In genomic region chr12:95258803-95259202, GRCh38 we compare ENCODE assay signal across 27 cellular contexts. TPM values are rescaled to one million over a fixed set of nuclear protein-coding genes. Genes with fewer than 3 reads are reported as not detected.
DNase-seq lines count a peak whose midpoint lies in the region; ATAC-seq, FAIRE-seq and TF ChIP-seq lines count a peak whose summit lies in the region.
"Had no signal": no experiment of that assay in that cellular context is flagged by ENCODE, and none has a peak within 500 bp of the region (broad histone marks: within the 10 kb centered on the region; RNA-seq: fewer than 3 reads in every experiment).

No MANE protein-coding gene starts in this region.

- H3K9ac ChIP-seq in HepG2 (ENCODE audit: insufficient read depth, low read depth, low read length): no peak overlapping the region
- H3K9ac ChIP-seq: BLaER1, GM23248 had no signal

- H3K4me1 ChIP-seq in HepG2 (ENCODE audit: insufficient read depth, low read length): no peaks in the 10 kb centered on the region
- peaks cover 0 to 3% (median 0%) of the 10 kb centered on the region in 4 donors for H3K4me1 ChIP-seq in right lobe of liver
- peaks cover 18% of the 10 kb centered on the region for H3K4me1 ChIP-seq in foreskin keratinocyte
- H3K4me1 ChIP-seq: BLaER1 had no signal

- H3K9me3 ChIP-seq in HepG2 (ENCODE audit: low read length) (no peaks in the 10 kb centered on the region), right lobe of liver (no peaks in the 10 kb centered on the region)
- H3K9me3 ChIP-seq: BLaER1, HAP-1 had no signal

- no peak overlapping the region for H2AFZ ChIP-seq in HepG2 (ENCODE audit: low read length)
- H2AFZ ChIP-seq: GM23248 had no signal

- H3K36me3 ChIP-seq in HepG2 (replicated peaks in 1 of 2; ENCODE audit: control insufficient read depth in 1 of 2, insufficient read depth in 2 of 2, low read length in 2 of 2) (peaks cover 12 to 45% of the 10 kb centered on the region in 2 experiments; a peak in 4 of 5 replicates), right lobe of liver (peaks cover 0 to 57% (median 3%) of the 10 kb centered on the region in 4 donors)

- TF ChIP-seq EP300 in HepG2 (IDR thresholded peaks at IDR 0.05; ENCODE audit: low read depth in 2 of 2, low read length in 2 of 2) (no peak), HepG2 (CRISPR knock-in tag; IDR thresholded peaks at IDR 0.05; ENCODE audit: borderline replicate concordance) (no peak)

- in situ Hi-C loops in HepG2 (cut with HindIII; ENCODE audit: extremely low pct_ligation_motif_present, low pct_unique_long_range_greater_than_20kb): no loop called here
- in situ Hi-C loops in GM13977 (cut with MboI; ENCODE audit: low pct_unique_long_range_greater_than_20kb, low sequenced_read_pairs, unreplicated experiment): no loop called here

- no TSS peak for BruUV-seq in HepG2 (replicated peaks; lab: Mats Ljungman, UMichigan)

- intact Hi-C loops in HepG2 (cut with micrococcal nuclease; ENCODE audit: unreplicated experiment): no loop called here
- intact Hi-C loops in right lobe of liver (cut with DNase I): no loop called here

- H3K4me2 ChIP-seq in HepG2 (ENCODE audit: low read depth, low read length): no peak overlapping the region
- H3K4me2 ChIP-seq: BLaER1 had no signal

- no peaks in the 10 kb centered on the region for H4K20me1 ChIP-seq in HepG2 (ENCODE audit: insufficient read depth, low read length)

- FAIRE-seq in HepG2 (lab: Jason Lieb, UNC) (no peak), GM19239 (lab: Jason Lieb, UNC) (no peak)
- FAIRE-seq: D721Med, G401.6, GM12891 had no signal

- CTCF ChIA-PET in HepG2 (lab: Yijun Ruan, JAX; ENCODE audit: low intra/inter-chr PET ratio, low total read pairs): no interaction called here

- no peak overlapping the region for H3K4me3 Mint-ChIP-seq in central memory CD8-positive, alpha-beta T cell
- H3K4me3 Mint-ChIP-seq: CD4-positive, alpha-beta T cell; IgD-negative memory B cell had no signal

- H3K4me1 Mint-ChIP-seq in central memory CD8-positive, alpha-beta T cell: no peaks in the 10 kb centered on the region

- POLR2A ChIA-PET in HepG2 (lab: Yijun Ruan, JAX): no interaction called here

- no peaks in the 10 kb centered on the region for H3K27me3 ChIP-seq in HepG2 (ENCODE audit: control insufficient read depth in 1 of 2, insufficient read depth in 2 of 2, low read length in 2 of 2)
- H3K27me3 ChIP-seq in right lobe of liver: no peaks in the 10 kb centered on the region
- no peaks in the 10 kb centered on the region for H3K27me3 ChIP-seq in foreskin keratinocyte
- H3K27me3 ChIP-seq: BLaER1 had no signal

- no peak for TF ChIP-seq CTCF in HepG2 (CRISPR knock-in tag; IDR thresholded peaks at IDR 0.05)
- TF ChIP-seq CTCF in right lobe of liver (IDR thresholded peaks at IDR 0.05): no peak
- TF ChIP-seq CTCF in foreskin keratinocyte (conservative IDR thresholded peaks at IDR 0.05): no peak
- no peak for TF ChIP-seq CTCF in GM13977 (IDR thresholded peaks at IDR 0.05; ENCODE audit: extremely low read depth, insufficient read depth, missing control alignments)

- DNase-seq in HepG2 (ENCODE audit: low spot score) (no peak), right lobe of liver (no peak), foreskin keratinocyte (peak in 1 of 2 donors; percentile 11), GM13977 (ENCODE audit: low spot score) (no peak), C1 segment of cervical spinal cord (lab: John Stamatoyannopoulos, UW) (no peak), GM19239 (ENCODE audit: insufficient read length, low spot score) (no peak), NCI-H2107 treated with DMSO at 0.1 percent for 48 hours (lab: John Stamatoyannopoulos, UW; ENCODE audit: unreplicated experiment) (no peak)
- no peak for DNase-seq in central memory CD8-positive, alpha-beta T cell (ENCODE audit: low spot score in 2 of 2)
- DNase-seq: ACHN; CD4-positive, alpha-beta T cell; NCI-H1092; NCI-H1417 treated with DMSO at 0.1 percent for 48 hours; NCI-H1694 treated with DMSO at 0.1 percent for 48 hours; NCI-H2171; NCI-H226; NCI-H510A; SHP77 had no signal

- no peak for TF ChIP-seq RAD21 in HepG2 (CRISPR knock-in tag; IDR thresholded peaks at IDR 0.05)

- H3K4me3 ChIP-seq in HepG2 (replicated peaks in 1 of 3; ENCODE audit: insufficient read depth in 1 of 3, low read depth in 2 of 3, low read length in 3 of 3) (no peak overlapping the region), right lobe of liver (no peak overlapping the region)
- H3K4me3 ChIP-seq: BLaER1, GM23248, HAP-1 had no signal

- no peaks in the 10 kb centered on the region for H3K27me3 Mint-ChIP-seq in central memory CD8-positive, alpha-beta T cell
- H3K27me3 Mint-ChIP-seq: CD4-positive, alpha-beta T cell; IgD-negative memory B cell had no signal

- H3K27ac Mint-ChIP-seq in central memory CD8-positive, alpha-beta T cell (ENCODE audit: low read depth): peak overlapping the region; percentile 10
- H3K27ac Mint-ChIP-seq: CD4-positive, alpha-beta T cell; IgD-negative memory B cell had no signal

- no peaks in the 10 kb centered on the region for H3K79me2 ChIP-seq in HepG2 (ENCODE audit: insufficient read depth, low read length)

- H3K36me3 Mint-ChIP-seq in central memory CD8-positive, alpha-beta T cell (ENCODE audit: insufficient read depth): peaks cover 41% of the 10 kb centered on the region

- ATAC-seq in HepG2 (no peak), right lobe of liver (no peak), foreskin keratinocyte (no peak)
- no peak for ATAC-seq in central memory CD8-positive, alpha-beta T cell (replicated peaks; ENCODE audit: extremely low read depth, poor library complexity, severe bottlenecking)
- ATAC-seq: Panc1 had no signal

- TF ChIP-seq POLR2A in HepG2 (IDR thresholded peaks at IDR 0.05; ENCODE audit: insufficient read depth in 1 of 2, low read depth in 2 of 2, low read length in 2 of 2) (no peak), right lobe of liver (IDR thresholded peaks at IDR 0.05) (no peak)

- no peak overlapping the region for H3K27ac ChIP-seq in HepG2 (ENCODE audit: extremely low read length, insufficient read depth, low read length)
- no peak overlapping the region for H3K27ac ChIP-seq in right lobe of liver
- H3K27ac ChIP-seq in foreskin keratinocyte: peak overlapping the region; percentile 8
- H3K27ac ChIP-seq: 22Rv1, BLaER1, GM23248, RWPE1 had no signal

- no peaks in the 10 kb centered on the region for H3K9me3 Mint-ChIP-seq in central memory CD8-positive, alpha-beta T cell
- H3K9me3 Mint-ChIP-seq: CD4-positive, alpha-beta T cell; IgD-negative memory B cell had no signal

- WGBS in HepG2 (ENCODE audit: low lambda C conversion rate): 77% methylated on average over 2 of the region's 2 CpGs
- 82% methylated on average over 2 of the region's 2 CpGs for WGBS in right lobe of liver (ENCODE audit: insufficient coverage, low coverage, low lambda C conversion rate, missing lambda C conversion rate)

RNA-seq across cellular contexts. Expression of gene VEZT, which starts 41.2 kb away (rescaled TPM):
- total RNA-seq in HepG2 (2016; rRNA removed; fragmentation: Illumina TruSeq; extraction: Trizol) (29.3 and 35.5 TPM in 2 replicates), right lobe of liver (10 to 100 TPM; 23.5 to 34.2 (median 28.9) TPM), foreskin keratinocyte (88.2 and 106 TPM in 2 replicates)
- 7.5 and 8.0 TPM in 2 replicates for total RNA-seq in HepG2 (2016; cell fraction: cytosol; rRNA removed; fragmentation: Illumina TruSeq; extraction: Trizol; ENCODE audit: low read depth)
- total RNA-seq in HepG2 (2016; cell fraction: insoluble cytoplasmic fraction; rRNA removed; fragmentation: Illumina TruSeq; extraction: Trizol): 32.6 and 33.9 TPM in 2 replicates
- total RNA-seq in HepG2 (2016; cell fraction: membrane; rRNA removed; fragmentation: Illumina TruSeq; extraction: Trizol): 18.5 and 18.7 TPM in 2 replicates
- total RNA-seq in HepG2 (2016; cell fraction: nucleus; rRNA removed; fragmentation: Illumina TruSeq; extraction: Trizol): 42.1 and 42.8 TPM in 2 replicates
- polyA plus RNA-seq in HepG2 (2011; rRNA removed) (37.8 and 51.6 TPM in 2 replicates), foreskin keratinocyte (37.5 and 40.4 TPM in 2 replicates)
- polyA plus RNA-seq in HepG2 (2011; cell fraction: cytosol; rRNA removed): 17.3 and 26.2 TPM in 2 replicates
- 14.3 and 17.8 TPM in 2 replicates for polyA plus RNA-seq in HepG2 (2011; cell fraction: nucleus; rRNA removed)
- polyA plus RNA-seq in HepG2 (2012): 20.0 and 33.9 TPM in 2 replicates
- 2.8 and 3.1 TPM in 2 replicates for polyA plus RNA-seq in HepG2 (2016; cell fraction: cytosol; fragmentation: Illumina TruSeq; extraction: Trizol; ENCODE audit: low read depth)
- polyA plus RNA-seq in HepG2 (2016; cell fraction: insoluble cytoplasmic fraction; fragmentation: Illumina TruSeq; extraction: Trizol; ENCODE audit: low read depth): 23.2 and 28.2 TPM in 2 replicates
- polyA plus RNA-seq in HepG2 (2016; cell fraction: membrane; fragmentation: Illumina TruSeq; extraction: Trizol; ENCODE audit: low read depth): 7.9 and 8.0 TPM in 2 replicates
- polyA plus RNA-seq in HepG2 (2016; cell fraction: nucleus; fragmentation: Illumina TruSeq; extraction: Trizol; ENCODE audit: insufficient read depth, low read depth): 32.9 and 35.3 TPM in 2 replicates
- 30.9 and 73.5 TPM in 2 replicates for polyA minus RNA-seq in HepG2 (2011; rRNA and poly(A)+ RNA removed; ENCODE audit: low replicate concordance)
- polyA minus RNA-seq in HepG2 (2011; cell fraction: cytosol; rRNA and poly(A)+ RNA removed): 18.0 and 25.5 TPM in 2 replicates
- 79.4 and 85.3 TPM in 2 replicates for polyA minus RNA-seq in HepG2 (2011; cell fraction: nucleus; rRNA and poly(A)+ RNA removed)

RNA-seq across cellular contexts. Expression of gene FGD6, which starts 41.5 kb away (rescaled TPM):
- total RNA-seq in HepG2 (2016; rRNA removed; fragmentation: Illumina TruSeq; extraction: Trizol): 4.3 and 5.3 TPM in 2 replicates
- total RNA-seq in HepG2 (2016; cell fraction: cytosol; rRNA removed; fragmentation: Illumina TruSeq; extraction: Trizol; ENCODE audit: low read depth): 4.7 and 6.1 TPM in 2 replicates
- total RNA-seq in HepG2 (2016; cell fraction: insoluble cytoplasmic fraction; rRNA removed; fragmentation: Illumina TruSeq; extraction: Trizol): 4.1 and 4.3 TPM in 2 replicates
- 8.4 and 10.4 TPM in 2 replicates for total RNA-seq in HepG2 (2016; cell fraction: membrane; rRNA removed; fragmentation: Illumina TruSeq; extraction: Trizol)
- 5.5 and 6.6 TPM in 2 replicates for total RNA-seq in HepG2 (2016; cell fraction: nucleus; rRNA removed; fragmentation: Illumina TruSeq; extraction: Trizol)
- polyA plus RNA-seq in HepG2 (2011; rRNA removed): 1.1 and 2.2 TPM in 2 replicates
- polyA plus RNA-seq in HepG2 (2011; cell fraction: cytosol; rRNA removed): 0.79 and 0.92 TPM in 2 replicates
- polyA plus RNA-seq in HepG2 (2011; cell fraction: nucleus; rRNA removed): 1.8 and 2.2 TPM in 2 replicates
- polyA plus RNA-seq in HepG2 (2012): 1.1 TPM in 2 replicates
- 0.14 and 0.34 TPM in 2 replicates for polyA plus RNA-seq in HepG2 (2016; cell fraction: cytosol; fragmentation: Illumina TruSeq; extraction: Trizol; ENCODE audit: low read depth)
- polyA plus RNA-seq in HepG2 (2016; cell fraction: insoluble cytoplasmic fraction; fragmentation: Illumina TruSeq; extraction: Trizol; ENCODE audit: low read depth): 1.7 and 1.9 TPM in 2 replicates
- polyA plus RNA-seq in HepG2 (2016; cell fraction: membrane; fragmentation: Illumina TruSeq; extraction: Trizol; ENCODE audit: low read depth): 0.33 and 0.40 TPM in 2 replicates
- 2.8 and 3.7 TPM in 2 replicates for polyA plus RNA-seq in HepG2 (2016; cell fraction: nucleus; fragmentation: Illumina TruSeq; extraction: Trizol; ENCODE audit: insufficient read depth, low read depth)
- 1.9 and 7.0 TPM in 2 replicates for polyA minus RNA-seq in HepG2 (2011; rRNA and poly(A)+ RNA removed; ENCODE audit: low replicate concordance)
- 4.3 and 4.8 TPM in 2 replicates for polyA minus RNA-seq in HepG2 (2011; cell fraction: cytosol; rRNA and poly(A)+ RNA removed)
- 11.8 and 12.5 TPM in 2 replicates for polyA minus RNA-seq in HepG2 (2011; cell fraction: nucleus; rRNA and poly(A)+ RNA removed)
- total RNA-seq in right lobe of liver: 1 to 10 TPM; 3.5 to 7.8 (median 5.1) TPM
- 55.8 and 65.5 TPM in 2 replicates for total RNA-seq in foreskin keratinocyte
- 8.6 and 9.3 TPM in 2 replicates for polyA plus RNA-seq in foreskin keratinocyte
